Comparison of ENCODE assay signal across 14 cellular contexts in the genomic region with DNA sequence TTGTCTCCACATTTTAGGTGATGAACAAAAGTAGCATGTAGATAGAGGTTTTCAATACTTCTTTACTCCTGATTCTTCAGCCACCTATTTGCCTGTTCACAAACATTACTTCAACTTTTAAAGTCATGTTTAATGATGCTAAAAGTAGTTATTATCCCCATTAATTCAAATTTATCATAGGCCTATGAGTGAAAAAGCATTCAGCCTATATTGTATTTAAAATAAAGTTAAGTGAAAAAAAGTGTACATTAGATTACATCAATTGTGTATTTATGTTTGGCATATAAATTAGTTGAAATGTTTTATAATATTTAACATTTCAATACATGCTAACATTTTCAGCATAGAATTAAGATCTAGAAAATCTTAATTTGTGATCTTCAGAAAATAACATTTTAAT. TPM values are rescaled to one million over a fixed set of nuclear protein-coding genes. Genes with fewer than 3 reads are reported as not detected.
A peak's percentile ranks its signal among the peaks of the same experiment; 100 is the strongest.
DNase-seq lines count a peak whose midpoint lies in the region; ATAC-seq, FAIRE-seq and TF ChIP-seq lines count a peak whose summit lies in the region.
"Had no signal": no experiment of that assay in that cellular context is flagged by ENCODE, and none has a peak within 500 bp of the region (broad histone marks: within the 10 kb centered on the region; RNA-seq: fewer than 3 reads in every experiment).

No MANE protein-coding gene starts in this region.

- POLR2A ChIA-PET in GM12878 (lab: Charles Lee), result no interaction called here

- no peaks in the 10 kb centered on the region for H3K4me1 ChIP-seq in GM12878 (ENCODE audit: control insufficient read depth, insufficient read depth, low read length)
- peaks cover 11 to 24% of the 10 kb centered on the region in 2 donors for H3K4me1 ChIP-seq in gastrocnemius medialis

- H3K27me3 ChIP-seq in GM12878 (replicated peaks in 1 of 2; ENCODE audit: control insufficient read depth in 2 of 2, insufficient read depth in 2 of 2, low read length in 1 of 2) (peaks cover 0 to 4% of the 10 kb centered on the region in 2 experiments; a peak in 2 of 4 replicates), gastrocnemius medialis (no peaks in the 10 kb centered on the region)

- 0 out of 2 replicates have a peak overlapping the region, but pooled peaks have one; percentile 2 for H3K9ac ChIP-seq in GM12878 (ENCODE audit: control insufficient read depth, insufficient read depth, low read length)

- peak overlapping the region; percentile 28; the same call in 1 of the 2 replicates for H3K4me2 ChIP-seq in GM12878 (ENCODE audit: control insufficient read depth, insufficient read depth)

- intact Hi-C loops in GM12878 (cut with micrococcal nuclease; ENCODE audit: unreplicated experiment) (no loop called here), gastrocnemius medialis (cut with DNase I; ENCODE audit: low total_unique reads) (no loop called here)

- H3K4me3 ChIP-seq in GM12878 (peak overlapping the region; percentile 20; the same call in 1 of the 2 replicates), gastrocnemius medialis (no peak overlapping the region)

- no peak overlapping the region for H3K27ac ChIP-seq in GM12878 (ENCODE audit: control insufficient read depth, insufficient read depth)
- peak overlapping the region in 3 of 4 donors; percentile 10 to 100 (median 98) for H3K27ac ChIP-seq in gastrocnemius medialis
- H3K27ac ChIP-seq: epithelial cell of prostate had no signal

- CTCF ChIA-PET in GM12878 (lab: Yijun Ruan, JAX), result no interaction called here

- no peak for TF ChIP-seq CTCF in GM12878 (IDR thresholded peaks at IDR 0.05 in 2 of 3, conservative IDR thresholded peaks at IDR 0.05 in 1 of 3; ENCODE audit: control insufficient read depth in 2 of 3, extremely low read depth in 1 of 3, insufficient read depth in 1 of 3, low read depth in 3 of 3, low read length in 3 of 3)
- no peak for TF ChIP-seq CTCF in gastrocnemius medialis (IDR thresholded peaks at IDR 0.05 in 4 of 5, conservative IDR thresholded peaks at IDR 0.05 in 1 of 5)

- DNase-seq in NCI-H1417 (lab: John Stamatoyannopoulos, UW) (peak in 2 of 3 experiments; percentile 37 to 71), NCI-H1417 treated with DMSO at 0.1 percent for 48 hours (lab: John Stamatoyannopoulos, UW) (no peak), KBM-7 (peak; percentile 21), GM12878 (ENCODE audit: low read depth, low spot score) (no peak), gastrocnemius medialis (no peak), A172 (ENCODE audit: low spot score) (no peak), HT-29 (ENCODE audit: low spot score) (no peak)
- DNase-seq: activated naive CD8-positive, alpha-beta T cell treated with anti-CD3 and anti-CD28 coated beads, Interleukin-2, amount 50 U/mL, for 24 hours; activated T-cell treated with anti-CD3 and anti-CD28 coated beads, Interleukin-2, amount 50 U/mL, for 72 hours; hippocampal formation; NCI-H524 treated with DMSO at 0.1 percent for 48 hours had no signal

- no peak for FAIRE-seq in GM12878 (lab: Jason Lieb, UNC)

- H3K79me2 ChIP-seq in GM12878 (ENCODE audit: control insufficient read depth, insufficient read depth, low read length), result peaks cover 73% of the 10 kb centered on the region

- no peak overlapping the region for H2AFZ ChIP-seq in GM12878 (ENCODE audit: control insufficient read depth, low read depth, low read length)

- no peaks in the 10 kb centered on the region for H3K9me3 ChIP-seq in GM12878 (replicated peaks; ENCODE audit: control insufficient read depth, insufficient read depth, low read length)
- no peaks in the 10 kb centered on the region for H3K9me3 ChIP-seq in gastrocnemius medialis

- H3K36me3 ChIP-seq in GM12878 (ENCODE audit: control insufficient read depth in 2 of 2, insufficient read depth in 2 of 2, low read length in 1 of 2) (no peaks in the 10 kb centered on the region), gastrocnemius medialis (no peaks in the 10 kb centered on the region)

- no peak for TF ChIP-seq EP300 in GM12878 (IDR thresholded peaks at IDR 0.05; ENCODE audit: borderline replicate concordance in 1 of 2, control insufficient read depth in 1 of 2, low read depth in 2 of 2, low read length in 2 of 2)

- SMC1A ChIA-PET in GM12878 (lab: Charles Lee; ENCODE audit: uncharacterized antibody, unreplicated experiment), result no interaction called here

- in situ Hi-C loops in KBM-7 (cut with MboI; ENCODE audit: low pct_unique_long_range_greater_than_20kb, low sequenced_read_pairs), result no loop called here
- in situ Hi-C loops in GM12878 (cut with MboI), result no loop called here
- in situ Hi-C loops in gastrocnemius medialis (cut with MboI; ENCODE audit: low sequenced_read_pairs in 4 of 4), result no loop called here

- TF ChIP-seq POLR2A in GM12878 (IDR thresholded peaks at IDR 0.05; ENCODE audit: low read depth, low read length) (no peak), gastrocnemius medialis (IDR thresholded peaks at IDR 0.05) (no peak)

- no peak for ATAC-seq in GM12878
- ATAC-seq in gastrocnemius medialis, result no peak
- ATAC-seq in GM21619 (IDR thresholded peaks at IDR 0.05; ENCODE audit: unreplicated experiment), result no peak
- ATAC-seq: activated naive CD8-positive, alpha-beta T cell treated with anti-CD3 and anti-CD28 coated beads, Interleukin-2, amount 50 U/mL, for 24 hours; activated T-cell treated with anti-CD3 and anti-CD28 coated beads, Interleukin-2, amount 50 U/mL, for 72 hours; Right ventricle myocardium inferior had no signal

- H4K20me1 ChIP-seq in GM12878 (ENCODE audit: control insufficient read depth, insufficient read depth), result no peaks in the 10 kb centered on the region

- RAD21 ChIA-PET in GM12878 (lab: Charles Lee; ENCODE audit: unreplicated experiment), result no interaction called here

- TF ChIP-seq RAD21 in GM12878 (IDR thresholded peaks at IDR 0.05; ENCODE audit: insufficient read depth, low read depth, low read length), result no peak

- BruUV-seq in GM12878 (replicated peaks; lab: Mats Ljungman, UMichigan), result no TSS peak

RNA-seq across cellular contexts. Expression of a gene that starts 10.5 kb away (rescaled TPM):
- 0.23 and 0.88 TPM in 2 replicates for total RNA-seq in GM12878 (2013; cell fraction: nucleolus; rRNA removed)
- 8.2 and 8.8 TPM in 2 replicates for total RNA-seq in GM12878 (2014; rRNA removed)
- 5.6 and 6.8 TPM in 2 replicates for total RNA-seq in GM12878 (2014; rRNA removed; fragmentation: Illumina TruSeq; extraction: Trizol)
- 7.2 and 8.5 TPM in 2 replicates for total RNA-seq in GM12878 (2021)
- 14.5 TPM for polyA plus RNA-seq in GM12878 (2011; ENCODE audit: low read depth)
- polyA plus RNA-seq in GM12878 (2011; rRNA removed), result 11.7 and 12.5 TPM in 2 replicates
- 10.6 and 12.5 TPM in 2 replicates for polyA plus RNA-seq in GM12878 (2011; cell fraction: cytosol; rRNA removed)
- polyA plus RNA-seq in GM12878 (2011; cell fraction: nucleus; rRNA removed), result 6.3 and 8.3 TPM in 2 replicates
- 23.3 and 24.0 TPM in 2 replicates for polyA plus RNA-seq in GM12878 (2012)
- polyA plus RNA-seq in GM12878 (2014; fragmentation: Illumina TruSeq; extraction: Trizol), result 3.3 and 6.4 TPM in 2 replicates
- 1 to 10 TPM; 3.3 to 3.6 TPM for polyA plus RNA-seq in GM12878 (2014; fragmentation: Nextera tagmentation; extraction: Ambion mirVana)
- polyA plus RNA-seq in GM12878 (2014; rRNA removed), result 8.2 and 8.6 TPM in 2 replicates
- 1 to 10 TPM; 4.1 to 4.5 TPM for polyA plus RNA-seq in GM12878 (2016; fragmentation: Nextera tagmentation; extraction: Ambion mirVana)
- polyA minus RNA-seq in GM12878 (2011; rRNA and poly(A)+ RNA removed), result 7.4 and 8.3 TPM in 2 replicates
- 4.1 and 6.8 TPM in 2 replicates for polyA minus RNA-seq in GM12878 (2011; cell fraction: cytosol; rRNA and poly(A)+ RNA removed)
- polyA minus RNA-seq in GM12878 (2011; cell fraction: nucleus; rRNA and poly(A)+ RNA removed), result 8.5 and 9.9 TPM in 2 replicates
- total RNA-seq in gastrocnemius medialis, result 10 to 100 TPM in 1 of 4 donors, 1 to 10 TPM in 3; 3.9 to 16.3 (median 6.3) TPM
- total RNA-seq in A172 (2014; rRNA removed; shearing (Covaris generic)), result 65.5 and 89.0 TPM in 2 replicates
- total RNA-seq in HT-29 (2014; rRNA removed; shearing (Covaris generic)), result 11.1 and 14.5 TPM in 2 replicates

RNA-seq across cellular contexts. Expression of a gene that starts 20.4 kb away (rescaled TPM):
- 115 and 130 TPM in 2 replicates for total RNA-seq in GM12878 (2013; cell fraction: nucleolus; rRNA removed)
- 22.8 and 34.3 TPM in 2 replicates for total RNA-seq in GM12878 (2014; rRNA removed)
- total RNA-seq in GM12878 (2014; rRNA removed; fragmentation: Illumina TruSeq; extraction: Trizol), result 44.7 and 45.5 TPM in 2 replicates
- 53.4 and 54.5 TPM in 2 replicates for total RNA-seq in GM12878 (2021)
- 29.9 TPM for polyA plus RNA-seq in GM12878 (2011; ENCODE audit: low read depth)
- 33.0 and 37.9 TPM in 2 replicates for polyA plus RNA-seq in GM12878 (2011; rRNA removed)
- polyA plus RNA-seq in GM12878 (2011; cell fraction: cytosol; rRNA removed), result 14.3 and 20.9 TPM in 2 replicates
- polyA plus RNA-seq in GM12878 (2011; cell fraction: nucleus; rRNA removed), result 14.8 and 17.6 TPM in 2 replicates
- 48.1 and 55.4 TPM in 2 replicates for polyA plus RNA-seq in GM12878 (2012)
- 53.6 and 63.4 TPM in 2 replicates for polyA plus RNA-seq in GM12878 (2014; fragmentation: Illumina TruSeq; extraction: Trizol)
- 10 to 100 TPM; 14.0 to 24.6 TPM for polyA plus RNA-seq in GM12878 (2014; fragmentation: Nextera tagmentation; extraction: Ambion mirVana)
- polyA plus RNA-seq in GM12878 (2014; rRNA removed), result 16.0 and 18.6 TPM in 2 replicates
- polyA plus RNA-seq in GM12878 (2016; fragmentation: Nextera tagmentation; extraction: Ambion mirVana), result 10 to 100 TPM in 1 of 2 experiments, 1 to 10 TPM in 1; 8.6 to 11.5 TPM
- polyA minus RNA-seq in GM12878 (2011; rRNA and poly(A)+ RNA removed), result 46.6 and 70.7 TPM in 2 replicates
- polyA minus RNA-seq in GM12878 (2011; cell fraction: cytosol; rRNA and poly(A)+ RNA removed), result 12.2 and 30.4 TPM in 2 replicates
- 22.7 and 28.1 TPM in 2 replicates for polyA minus RNA-seq in GM12878 (2011; cell fraction: nucleus; rRNA and poly(A)+ RNA removed)
- total RNA-seq in gastrocnemius medialis, result 100 to 1,000 TPM in 1 of 4 donors, 10 to 100 TPM in 3; 72.0 to 107 (median 92.0) TPM
- 98.8 and 99.1 TPM in 2 replicates for total RNA-seq in A172 (2014; rRNA removed; shearing (Covaris generic))
- 25.9 and 28.5 TPM in 2 replicates for total RNA-seq in HT-29 (2014; rRNA removed; shearing (Covaris generic))

Comparison
In these comparisons a context has a peak if more than half of its experiments do, and no peak if none do; other contexts are left out.
1. DNase-seq: peak in NCI-H1417 (2 of 3) and KBM-7 (single experiment); none in NCI-H1417 treated with DMSO at 0.1 percent for 48 hours (single experiment), GM12878 (single experiment), gastrocnemius medialis (0 of 2), A172 (single experiment) and HT-29 (single experiment).